ENCODE assay signal across 11 cellular contexts in genomic region chr9:109101202-109101595, GRCh38. TPM values are rescaled to one million over a fixed set of nuclear protein-coding genes. Genes with fewer than 3 reads are reported as not detected.
DNase-seq lines count a peak whose midpoint lies in the region; ATAC-seq, FAIRE-seq and TF ChIP-seq lines count a peak whose summit lies in the region.
"Had no signal": no experiment of that assay in that cellular context is flagged by ENCODE, and none has a peak within 500 bp of the region (broad histone marks: within the 10 kb centered on the region; RNA-seq: fewer than 3 reads in every experiment).

No MANE protein-coding gene starts in this region.

- intact Hi-C loops in IMR-90 (cut with micrococcal nuclease) (no loop called here), body of pancreas (cut with DNase I) (no loop called here), natural killer cell (cut with micrococcal nuclease) (no loop called here)

- H3K79me1 ChIP-seq in IMR-90 (ENCODE audit: low read depth in 1 of 2, low read length in 2 of 2): peaks cover 32 to 62% of the 10 kb centered on the region in 2 experiments
- peaks cover 5% of the 10 kb centered on the region for H3K79me1 ChIP-seq in trophoblast cell (ENCODE audit: low read length)

- H4K12ac ChIP-seq in trophoblast cell (ENCODE audit: low read depth, low read length): no peak overlapping the region

- H3K4me3 ChIP-seq in A549: no peak overlapping the region
- H3K4me3 ChIP-seq in IMR-90 (ENCODE audit: insufficient read depth, low read depth, low read length): no peak overlapping the region
- no peak overlapping the region for H3K4me3 ChIP-seq in body of pancreas
- no peak overlapping the region for H3K4me3 ChIP-seq in trophoblast cell (ENCODE audit: low read depth, low read length)

- peaks cover 8% of the 10 kb centered on the region for H3K79me2 ChIP-seq in trophoblast cell (ENCODE audit: control insufficient read depth, insufficient read depth, low read length, poor library complexity)

- H3K9ac ChIP-seq in IMR-90 (ENCODE audit: low read depth, low read length) (no peak overlapping the region), trophoblast cell (ENCODE audit: low read length) (no peak overlapping the region)

- TF ChIP-seq CTCF in A549 (IDR thresholded peaks at IDR 0.05): no peak
- no peak for TF ChIP-seq CTCF in IMR-90 (conservative IDR thresholded peaks at IDR 0.05; ENCODE audit: low read depth, low read length)
- TF ChIP-seq CTCF in body of pancreas (IDR thresholded peaks at IDR 0.05): no peak
- no peak for TF ChIP-seq CTCF in natural killer cell (IDR thresholded peaks at IDR 0.05)

- no TSS peak for BruUV-seq in IMR-90 (replicated peaks; lab: Mats Ljungman, UMichigan)

- ATAC-seq in A549: peak in 1 of 2 experiments; percentile 18; a peak in 1 of 6 replicates
- ATAC-seq in IMR-90 (ENCODE audit: low read depth): no peak
- no peak for ATAC-seq in body of pancreas
- ATAC-seq in natural killer cell: no peak
- no peak for ATAC-seq in HG03521 (IDR thresholded peaks at IDR 0.05; ENCODE audit: unreplicated experiment)

- H2AFZ ChIP-seq in IMR-90 (replicated peaks; ENCODE audit: low read length, poor library complexity): no peak overlapping the region
- H2AFZ ChIP-seq in trophoblast cell (ENCODE audit: insufficient read depth, low read length, poor library complexity): no peak overlapping the region

- H2BK5ac ChIP-seq in IMR-90 (ENCODE audit: low read depth, low read length, poor library complexity, severe bottlenecking) (no peak overlapping the region), trophoblast cell (ENCODE audit: low read depth, low read length, poor library complexity) (no peak overlapping the region)

- no peak for DNase-seq in A549 (ENCODE audit: low read depth in 1 of 2, low spot score in 1 of 2)
- DNase-seq in IMR-90: no peak
- no peak for DNase-seq in body of pancreas
- DNase-seq in natural killer cell: no peak
- DNase-seq in trophoblast cell: no peak
- DNase-seq in SHP77 (lab: John Stamatoyannopoulos, UW): no peak
- DNase-seq in DMS53 treated with DMSO at 0.1 percent for 48 hours (lab: John Stamatoyannopoulos, UW; ENCODE audit: unreplicated experiment): no peak
- DNase-seq: activated effector memory CD4-positive, alpha-beta T cell treated with Interleukin-2 at 50 U/mL for 16 hours; NCI-H69; occipital lobe had no signal

- H3K36me3 ChIP-seq in IMR-90 (ENCODE audit: control insufficient read depth, insufficient read depth, low read length): peaks cover 2% of the 10 kb centered on the region
- peaks cover 4% of the 10 kb centered on the region in 2 donors for H3K36me3 ChIP-seq in body of pancreas (replicated peaks in 1 of 2; ENCODE audit: insufficient read depth in 1 of 2, low read depth in 2 of 2)
- H3K36me3 ChIP-seq in trophoblast cell (ENCODE audit: control insufficient read depth in 1 of 2, insufficient read depth in 2 of 2, low read length in 2 of 2): peaks cover 2 to 6% of the 10 kb centered on the region in 2 experiments

- H3K18ac ChIP-seq in IMR-90 (ENCODE audit: low read depth, low read length): peak overlapping the region; percentile 28; the same call in 1 of the 2 replicates
- no peak overlapping the region for H3K18ac ChIP-seq in trophoblast cell (ENCODE audit: low read length)

- peak overlapping the region; percentile 72 for H3K4me2 ChIP-seq in A549
- no peak overlapping the region for H3K4me2 ChIP-seq in IMR-90 (ENCODE audit: low read depth, low read length)
- no peak overlapping the region for H3K4me2 ChIP-seq in trophoblast cell (ENCODE audit: low read length)

- dilution Hi-C loops in IMR-90 (cut with HindIII; ENCODE audit: low sequenced_read_pairs, unreplicated experiment): no loop called here

- H3K23ac ChIP-seq in IMR-90 (ENCODE audit: low read depth, low read length) (0 out of 2 replicates have a peak overlapping the region, but pooled peaks have one; percentile 11), trophoblast cell (ENCODE audit: low read length) (no peak overlapping the region)

- peaks cover 68% of the 10 kb centered on the region for H3K4me1 ChIP-seq in A549
- peaks cover 16% of the 10 kb centered on the region for H3K4me1 ChIP-seq in IMR-90 (ENCODE audit: control insufficient read depth, insufficient read depth, low read length)
- peaks cover 62% of the 10 kb centered on the region for H3K4me1 ChIP-seq in body of pancreas
- H3K4me1 ChIP-seq in trophoblast cell (ENCODE audit: control insufficient read depth in 1 of 2, insufficient read depth in 2 of 2, low read length in 2 of 2): peaks cover 4 to 12% of the 10 kb centered on the region in 2 experiments

- peaks cover 45 to 53% of the 10 kb centered on the region in 2 donors for H3K4me1 Mint-ChIP-seq in natural killer cell

- no peak overlapping the region; the same call in 1 of the 2 replicates for H4K5ac ChIP-seq in IMR-90 (ENCODE audit: low read depth, low read length)

- H2AK9ac ChIP-seq in IMR-90 (replicated peaks; ENCODE audit: low read depth, low read length, poor library complexity): no peak overlapping the region

- peaks cover 22% of the 10 kb centered on the region for H4K20me1 ChIP-seq in IMR-90 (ENCODE audit: insufficient read depth, low read length)

- H3K27ac ChIP-seq in A549 (peak overlapping the region; percentile 39 to 85), IMR-90 (ENCODE audit: insufficient read depth, low read length) (no peak overlapping the region), body of pancreas (peak overlapping the region; percentile 53 to 80 (median 74)), trophoblast cell (ENCODE audit: low read depth, low read length) (no peak overlapping the region)

- CTCF ChIA-PET in A549 (lab: Yijun Ruan, JAX) (interaction anchor here (1.0 to 1.5 kb wide), 4 partner anchors 14 to 340 kb away, joined by 3 to 4 read pairs (median 3); partner anchors contain the start of gene TMEM245), IMR-90 (lab: Yijun Ruan, JAX) (interaction anchor here (1.2 kb wide), 1 partner anchor 14 kb away, joined by 3 read pairs; no protein-coding TSS in a partner anchor)

- no peak for TF ChIP-seq EP300 in A549 (IDR thresholded peaks at IDR 0.05)

- H3K36me3 Mint-ChIP-seq in natural killer cell: peaks cover 12% of the 10 kb centered on the region

- no peaks in the 10 kb centered on the region for H3K9me3 Mint-ChIP-seq in natural killer cell

- POLR2A ChIA-PET in A549 (lab: Yijun Ruan, JAX): interaction anchor here (1.3 kb wide), 1 partner anchor 18 kb away, joined by 3 read pairs; the partner anchor contains the start of gene TMEM245
- POLR2A ChIA-PET in IMR-90 (lab: Charles Lee; ENCODE audit: unreplicated experiment): no interaction called here

- in situ Hi-C loops in IMR-90 (cut with MboI; ENCODE audit: low sequenced_read_pairs): loop anchor here (10.0 kb wide), 1 partner anchor 64 kb away; the partner anchor contains the start of gene FRRS1L

- H2BK15ac ChIP-seq in IMR-90 (ENCODE audit: low read depth, low read length): no peak overlapping the region

- peak overlapping the region; percentile 71 to 82 for H3K27ac Mint-ChIP-seq in natural killer cell

- no peak for FAIRE-seq in A549 (lab: Jason Lieb, UNC)

- H2AK5ac ChIP-seq in IMR-90 (ENCODE audit: low read depth, low read length) (peak overlapping the region; percentile 42; the same call in 1 of the 2 replicates), trophoblast cell (ENCODE audit: low read length) (no peak overlapping the region)

- no peak overlapping the region for H3K56ac ChIP-seq in IMR-90 (ENCODE audit: extremely low read depth, insufficient read depth, low read length)

- no peak overlapping the region for H2BK12ac ChIP-seq in trophoblast cell (ENCODE audit: low read length)

- H3K9me3 ChIP-seq in A549 (0 out of 3 replicates have a peak, but pooled peaks cover 7% of the 10 kb centered on the region), IMR-90 (ENCODE audit: control insufficient read depth, insufficient read depth, low read length) (no peaks in the 10 kb centered on the region), body of pancreas (no peaks in the 10 kb centered on the region), trophoblast cell (ENCODE audit: insufficient read depth, low read depth, low read length) (no peaks in the 10 kb centered on the region)

- H2BK120ac ChIP-seq in IMR-90 (ENCODE audit: low read depth, low read length) (peak overlapping the region; percentile 49; the same call in 1 of the 2 replicates), trophoblast cell (ENCODE audit: insufficient read depth, low read length, poor library complexity) (no peak overlapping the region)

- H3K14ac ChIP-seq in IMR-90 (replicated peaks; ENCODE audit: low read depth, low read length) (peak overlapping the region; percentile 63; the same call in 1 of the 2 replicates), trophoblast cell (ENCODE audit: low read length) (no peak overlapping the region)

- H3K27me3 Mint-ChIP-seq in natural killer cell (ENCODE audit: low read depth in 2 of 2): no peaks in the 10 kb centered on the region

- no peak for TF ChIP-seq POLR2A in A549 (IDR thresholded peaks at IDR 0.05; ENCODE audit: low read length)
- no peak for TF ChIP-seq POLR2A in IMR-90 (IDR thresholded peaks at IDR 0.05; ENCODE audit: low read depth, low read length)
- no peak for TF ChIP-seq POLR2A in body of pancreas (IDR thresholded peaks at IDR 0.05)

- H2BK20ac ChIP-seq in IMR-90 (ENCODE audit: low read depth, low read length): no peak overlapping the region

- no peaks in the 10 kb centered on the region for H3K27me3 ChIP-seq in IMR-90 (ENCODE audit: control insufficient read depth, insufficient read depth, low read length)
- H3K27me3 ChIP-seq in body of pancreas: no peaks in the 10 kb centered on the region
- H3K27me3 ChIP-seq in trophoblast cell (ENCODE audit: insufficient read depth, low read length): no peaks in the 10 kb centered on the region

- H4K91ac ChIP-seq in IMR-90 (ENCODE audit: insufficient read depth, low read depth, low read length): no peak overlapping the region
- no peak overlapping the region for H4K91ac ChIP-seq in trophoblast cell (ENCODE audit: low read depth, low read length)

- 49% methylated on average over 3 of the region's 3 CpGs for WGBS in A549 (ENCODE audit: missing lambda C conversion rate)
- no CpG with 5 or more reads among the region's 3 CpGs for WGBS in IMR-90 (ENCODE audit: extremely low coverage in 2 of 2, insufficient read length in 1 of 2), 2 experiments
- WGBS in body of pancreas, 2 donors: 46 to 47% methylated on average over 3 of the region's 3 CpGs
- no CpG with 5 or more reads among the region's 3 CpGs for WGBS in trophoblast cell (ENCODE audit: extremely low coverage, insufficient coverage, insufficient read length)

- peaks cover 15% of the 10 kb centered on the region; the same call in 1 of the 2 replicates for H3K9me1 ChIP-seq in IMR-90 (ENCODE audit: insufficient read depth, low read length)

- peak overlapping the region in 1 of 2 experiments; percentile 42; a peak in 1 of 4 replicates for H4K8ac ChIP-seq in IMR-90 (ENCODE audit: low read depth in 2 of 2, low read length in 2 of 2)
- H4K8ac ChIP-seq in trophoblast cell (ENCODE audit: low read depth, low read length): no peak overlapping the region

- TF ChIP-seq RAD21 in A549 (conservative IDR thresholded peaks at IDR 0.05 in 1 of 2, IDR thresholded peaks at IDR 0.05 in 1 of 2) (no peak), IMR-90 (IDR thresholded peaks at IDR 0.05; ENCODE audit: low read length) (no peak)

- peak overlapping the region; percentile 14 for H3K4me3 Mint-ChIP-seq in natural killer cell

- H3K4ac ChIP-seq in IMR-90 (ENCODE audit: low read depth, low read length): peak overlapping the region; percentile 8; the same call in 1 of the 2 replicates
- no peak overlapping the region for H3K4ac ChIP-seq in trophoblast cell (ENCODE audit: low read depth, low read length)

RNA-seq across cellular contexts. Expression of gene TMEM245, which starts 18.5 kb away (rescaled TPM):
- polyA plus RNA-seq in A549 (2011; rRNA removed) (88.9 and 108 TPM in 2 replicates), A549 (2017; fragmentation: RNase III; extraction: RNeasy Plus Mini Kit Qiagen cat#74134 plus additional on column Dnase treatment) (44.9 to 48.6 TPM (median 48.2 TPM) in 3 replicates), IMR-90 (2012; rRNA removed) (21.0 and 24.8 TPM in 2 replicates)
- polyA plus RNA-seq in A549 (2012; cell fraction: cytosol; rRNA removed): 20.2 and 27.8 TPM in 2 replicates
- 18.6 and 33.2 TPM in 2 replicates for polyA plus RNA-seq in A549 (2012; cell fraction: nucleus; rRNA removed)
- polyA minus RNA-seq in A549 (2011; rRNA and poly(A)+ RNA removed): 157 and 160 TPM in 2 replicates
- total RNA-seq in IMR-90 (2012; rRNA removed) (51.7 and 57.9 TPM in 2 replicates), body of pancreas (10 to 100 TPM; 38.9 to 47.0 TPM), natural killer cell (10 to 100 TPM; 14.5 to 22.5 (median 21.8) TPM)
- polyA plus RNA-seq in IMR-90 (2012; cell fraction: cytosol; rRNA removed): 11.7 and 26.8 TPM in 2 replicates
- 4.9 and 24.1 TPM in 2 replicates for polyA plus RNA-seq in IMR-90 (2012; cell fraction: nucleus; rRNA removed; ENCODE audit: low replicate concordance)
- 48.2 and 49.2 TPM in 2 replicates for polyA plus RNA-seq in trophoblast cell (2013)

Comparison
In these comparisons a context has a peak if more than half of its experiments do, and no peak if none do; other contexts are left out.
1. H3K27ac ChIP-seq: peak in A549 (2 of 2) and body of pancreas (4 of 4); none in IMR-90 (single experiment) and trophoblast cell (single experiment).